ENCODE assay signal across 8 cellular contexts in the genomic region with DNA sequence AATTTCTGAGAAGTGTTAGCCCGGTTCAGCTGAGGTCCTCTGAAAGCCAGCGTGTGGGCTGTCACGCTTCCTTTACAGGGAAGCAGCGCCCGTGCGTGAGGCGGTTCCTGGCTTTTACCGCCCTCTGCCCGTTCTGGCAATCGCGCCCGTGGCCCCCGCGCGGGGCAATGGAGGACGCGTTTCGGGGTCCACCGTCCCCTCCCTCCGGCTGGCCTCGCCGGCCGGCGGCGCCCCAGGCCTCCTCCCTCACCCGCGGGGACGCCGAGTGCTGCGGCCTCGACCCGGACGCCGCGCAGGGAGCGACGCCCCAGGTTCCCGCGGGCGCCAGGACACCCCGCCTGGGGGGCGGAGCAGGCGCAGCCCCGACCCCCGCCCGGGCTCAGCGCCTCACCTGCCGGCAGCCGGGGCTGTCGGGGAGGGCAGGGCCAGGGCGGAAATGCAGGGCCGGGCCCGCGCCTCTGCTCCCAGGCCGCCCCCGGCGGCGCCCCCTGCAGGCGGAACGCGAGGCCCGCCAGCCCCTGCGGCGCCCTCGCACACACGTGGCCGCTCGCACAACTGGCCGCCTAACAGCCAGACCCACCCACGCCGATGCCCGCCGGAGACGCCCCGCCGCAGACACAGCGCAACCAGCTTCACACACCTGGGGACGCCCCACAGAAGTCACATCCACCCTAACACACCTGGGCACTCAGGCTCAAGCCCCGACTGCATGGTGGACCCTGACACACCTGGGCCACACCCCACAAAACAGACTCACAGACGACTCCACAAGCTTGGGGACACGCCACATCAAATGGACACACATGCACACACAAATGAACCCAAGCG. TPM values are rescaled to one million over a fixed set of nuclear protein-coding genes. Genes with fewer than 3 reads are reported as not detected.
DNase-seq lines count a peak whose midpoint lies in the region; ATAC-seq and TF ChIP-seq lines count a peak whose summit lies in the region.

Gene GGACT, minus strand, starts transcription at position 440 of the 828 bp plus-strand sequence. CDS start 56,198 bp downstream, outside the sequence.

- no peaks in the 10 kb centered on the region for H3K79me2 ChIP-seq in OCI-LY3 (ENCODE audit: low read length)

- H3K9me3 Mint-ChIP-seq in activated T-cell treated with anti-CD3 and anti-CD28 coated beads, Interleukin-2, amount 50 U/mL, for 72 hours, result peaks cover 0 to 2% of the 10 kb centered on the region in 2 donors
- no peaks in the 10 kb centered on the region for H3K9me3 Mint-ChIP-seq in nephron
- no peaks in the 10 kb centered on the region for H3K9me3 Mint-ChIP-seq in stimulated activated naive CD8-positive, alpha-beta T cell treated with anti-CD3 and anti-CD28 coated beads, Interleukin-15, amount 100 ng/mL, for 72 hours

- H3K4me3 ChIP-seq in OCI-LY3 (ENCODE audit: low read length) (peak within 1 kb of the TSS; percentile 79), fibroblast of mammary gland (ENCODE audit: control insufficient read depth, low read depth, low read length) (peak within 1 kb of the TSS; percentile 47)

- ATAC-seq in HG03442 (IDR thresholded peaks at IDR 0.05; ENCODE audit: unreplicated experiment), result peak; percentile 98
- ATAC-seq in activated T-cell treated with anti-CD3 and anti-CD28 coated beads, Interleukin-2, amount 50 U/mL, for 72 hours (replicated peaks in 1 of 2), result peak; percentile 93 to 96
- peak; percentile 95 for ATAC-seq in stimulated activated naive CD8-positive, alpha-beta T cell treated with anti-CD3 and anti-CD28 coated beads, Interleukin-15, amount 100 ng/mL, for 72 hours

- H3K36me3 Mint-ChIP-seq in activated T-cell treated with anti-CD3 and anti-CD28 coated beads, Interleukin-2, amount 50 U/mL, for 72 hours (ENCODE audit: insufficient read depth in 2 of 2), result no peaks in the 10 kb centered on the region
- no peaks in the 10 kb centered on the region for H3K36me3 Mint-ChIP-seq in nephron (ENCODE audit: low read depth)

- H3K4me1 Mint-ChIP-seq in activated T-cell treated with anti-CD3 and anti-CD28 coated beads, Interleukin-2, amount 50 U/mL, for 72 hours (ENCODE audit: low read depth), result peaks cover 35% of the 10 kb centered on the region
- H3K4me1 Mint-ChIP-seq in nephron, result peaks cover 8% of the 10 kb centered on the region
- H3K4me1 Mint-ChIP-seq in stimulated activated naive CD8-positive, alpha-beta T cell treated with anti-CD3 and anti-CD28 coated beads, Interleukin-15, amount 100 ng/mL, for 72 hours, result peaks cover 46% of the 10 kb centered on the region

- H3K27ac ChIP-seq in OCI-LY3 (ENCODE audit: low read length), result peak within 1 kb of the TSS; percentile 22

- peak within 1 kb of the TSS; percentile 99 for H2AFZ ChIP-seq in OCI-LY3 (ENCODE audit: low read depth, low read length)

- no peaks in the 10 kb centered on the region for H3K9me3 ChIP-seq in OCI-LY3 (ENCODE audit: insufficient read depth, low read length)

- H3K36me3 ChIP-seq in OCI-LY3 (replicated peaks; ENCODE audit: low read depth, low read length), result no peaks in the 10 kb centered on the region

- H3K4me1 ChIP-seq in OCI-LY3 (ENCODE audit: low read length), result peaks cover 13% of the 10 kb centered on the region

- peak within 1 kb of the TSS; percentile 76 for H3K4me2 ChIP-seq in OCI-LY3 (ENCODE audit: low read length)

- no peaks in the 10 kb centered on the region for H3K27me3 ChIP-seq in OCI-LY3 (ENCODE audit: low read depth, low read length)

- TF ChIP-seq CTCF in OCI-LY3 (IDR thresholded peaks at IDR 0.05; ENCODE audit: low read depth, low read length) (peak; percentile 74), fibroblast of mammary gland (conservative IDR thresholded peaks at IDR 0.05; ENCODE audit: control insufficient read depth, insufficient read depth, low read depth, low read length) (no peak), nephron (IDR thresholded peaks at IDR 0.05; ENCODE audit: unreplicated experiment in 3 of 3) (peak; percentile 58 to 71 (median 68))

- peak within 1 kb of the TSS; percentile 87 to 91 for H3K4me3 Mint-ChIP-seq in activated T-cell treated with anti-CD3 and anti-CD28 coated beads, Interleukin-2, amount 50 U/mL, for 72 hours
- H3K4me3 Mint-ChIP-seq in nephron, result peak within 1 kb of the TSS; percentile 85 to 91 (median 88)
- peak within 1 kb of the TSS; percentile 83 to 87 for H3K4me3 Mint-ChIP-seq in stimulated activated naive CD8-positive, alpha-beta T cell treated with anti-CD3 and anti-CD28 coated beads, Interleukin-15, amount 100 ng/mL, for 72 hours

- H3K9ac ChIP-seq in OCI-LY3 (ENCODE audit: low read length), result peak within 1 kb of the TSS; percentile 76

- H3K27me3 Mint-ChIP-seq in activated T-cell treated with anti-CD3 and anti-CD28 coated beads, Interleukin-2, amount 50 U/mL, for 72 hours (ENCODE audit: low read depth), result no peaks in the 10 kb centered on the region
- H3K27me3 Mint-ChIP-seq in nephron (ENCODE audit: low read depth), result peaks cover 7% of the 10 kb centered on the region
- H3K27me3 Mint-ChIP-seq in stimulated activated naive CD8-positive, alpha-beta T cell treated with anti-CD3 and anti-CD28 coated beads, Interleukin-15, amount 100 ng/mL, for 72 hours, result no peaks in the 10 kb centered on the region

- peak within 1 kb of the TSS; percentile 94 for H3K27ac Mint-ChIP-seq in activated T-cell treated with anti-CD3 and anti-CD28 coated beads, Interleukin-2, amount 50 U/mL, for 72 hours
- peak within 1 kb of the TSS; percentile 23 to 65 (median 51) for H3K27ac Mint-ChIP-seq in nephron
- H3K27ac Mint-ChIP-seq in stimulated activated naive CD8-positive, alpha-beta T cell treated with anti-CD3 and anti-CD28 coated beads, Interleukin-15, amount 100 ng/mL, for 72 hours, result peak within 1 kb of the TSS; percentile 92 to 95

- no peaks in the 10 kb centered on the region for H4K20me1 ChIP-seq in OCI-LY3 (ENCODE audit: insufficient read depth, low read length)

- DNase-seq in COLO668 (lab: John Stamatoyannopoulos, UW; ENCODE audit: unreplicated experiment) (peak; percentile 98), GM19240 (ENCODE audit: insufficient read length, low spot score) (peak; percentile 77), fibroblast of mammary gland (ENCODE audit: low read depth) (peak; percentile 52)
- DNase-seq in activated T-cell treated with anti-CD3 and anti-CD28 coated beads, Interleukin-2, amount 50 U/mL, for 72 hours, result peak; percentile 88 to 95
- peak; percentile 88 to 90 for DNase-seq in stimulated activated naive CD8-positive, alpha-beta T cell treated with anti-CD3 and anti-CD28 coated beads, Interleukin-15, amount 100 ng/mL, for 72 hours

RNA-seq across cellular contexts. Expression of gene GGACT, which starts in this region (rescaled TPM):
- total RNA-seq in activated T-cell treated with anti-CD3 and anti-CD28 coated beads, Interleukin-2, amount 50 U/mL, for 72 hours, result 10 to 100 TPM in 1 of 2 donors, 1 to 10 TPM in 1; 9.5 to 15.4 TPM

Comparison
In these comparisons a context has a peak if more than half of its experiments do, and no peak if none do; other contexts are left out.
1. Peak in every context shown above with its lines: DNase-seq, ATAC-seq, H3K4me3 ChIP-seq and H3K27ac ChIP-seq.